Comparison of ENCODE assay signal across 10 cellular contexts in the genomic region with DNA sequence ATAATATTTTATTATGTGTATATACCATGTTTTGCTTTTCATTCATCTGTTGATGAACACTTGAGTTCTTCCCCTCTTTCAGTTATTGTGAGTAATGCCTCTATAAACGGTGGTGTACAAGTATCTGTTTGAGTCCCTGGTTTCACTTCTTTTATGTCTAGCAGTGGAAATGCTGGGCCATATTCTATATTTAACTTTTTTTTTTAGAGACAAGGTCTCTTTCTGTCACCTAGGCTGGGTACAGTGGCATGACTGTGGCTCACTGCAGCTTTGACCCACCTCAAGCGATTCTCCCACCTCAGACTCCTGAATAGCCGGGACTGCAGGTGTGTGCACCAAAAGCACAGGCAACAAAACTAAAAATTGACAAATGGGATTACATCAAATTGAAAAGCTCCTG. TPM values are rescaled to one million over a fixed set of nuclear protein-coding genes. Genes with fewer than 3 reads are reported as not detected.
A peak's percentile ranks its signal among the peaks of the same experiment; 100 is the strongest.
DNase-seq lines count a peak whose midpoint lies in the region; ATAC-seq and TF ChIP-seq lines count a peak whose summit lies in the region.
"Had no signal": no experiment of that assay in that cellular context is flagged by ENCODE, and none has a peak within 500 bp of the region (broad histone marks: within the 10 kb centered on the region; RNA-seq: fewer than 3 reads in every experiment).

No MANE protein-coding gene starts in this region.

- H2AFZ ChIP-seq in SU-DHL-6 (ENCODE audit: low read depth, low read length, severe bottlenecking), result no peak overlapping the region

- no peak overlapping the region for H3K4me3 Mint-ChIP-seq in type B pancreatic cell

- H3K4me3 ChIP-seq in GM08714 (ENCODE audit: low read length), result peak overlapping the region; percentile 60
- no peak overlapping the region for H3K4me3 ChIP-seq in SU-DHL-6 (ENCODE audit: insufficient read depth, low read length, poor library complexity, severe bottlenecking)
- H3K4me3 ChIP-seq in upper lobe of right lung, result no peak overlapping the region

- TF ChIP-seq CTCF in SU-DHL-6 (IDR thresholded peaks at IDR 0.05; ENCODE audit: insufficient read depth, low read length, poor library complexity, severe bottlenecking), result no peak
- no peak for TF ChIP-seq CTCF in upper lobe of right lung (IDR thresholded peaks at IDR 0.05)
- TF ChIP-seq CTCF in type B pancreatic cell (conservative IDR thresholded peaks at IDR 0.05), result no peak

- intact Hi-C loops in upper lobe of right lung (cut with DNase I), result no loop called here

- no peaks in the 10 kb centered on the region for H3K27me3 ChIP-seq in SU-DHL-6 (ENCODE audit: low read length)
- no peaks in the 10 kb centered on the region for H3K27me3 ChIP-seq in upper lobe of right lung

- H3K36me3 ChIP-seq in SU-DHL-6 (ENCODE audit: low read length) (no peaks in the 10 kb centered on the region), upper lobe of right lung (no peaks in the 10 kb centered on the region)

- peak overlapping the region; percentile 48 for H3K4me2 ChIP-seq in SU-DHL-6 (ENCODE audit: low read depth, low read length, poor library complexity, severe bottlenecking)

- peaks cover 4% of the 10 kb centered on the region for H3K36me3 Mint-ChIP-seq in type B pancreatic cell

- H3K9ac ChIP-seq in SU-DHL-6 (ENCODE audit: low read length), result no peak overlapping the region

- H3K9me3 Mint-ChIP-seq in type B pancreatic cell, result no peaks in the 10 kb centered on the region

- peaks cover 7% of the 10 kb centered on the region for H3K4me1 Mint-ChIP-seq in type B pancreatic cell (ENCODE audit: unreplicated experiment)

- peaks cover 29% of the 10 kb centered on the region for H3K79me2 ChIP-seq in SU-DHL-6 (ENCODE audit: insufficient read depth, low read length)

- no peaks in the 10 kb centered on the region for H3K4me1 ChIP-seq in upper lobe of right lung

- no peaks in the 10 kb centered on the region for H3K27me3 Mint-ChIP-seq in type B pancreatic cell

- ATAC-seq in GM19328 (IDR thresholded peaks at IDR 0.05; ENCODE audit: unreplicated experiment) (peak; percentile 82), HG03025 (IDR thresholded peaks at IDR 0.05; ENCODE audit: low FRiP score, unreplicated experiment) (peak; percentile 89), upper lobe of right lung (no peak)

- peaks cover 9% of the 10 kb centered on the region for H3F3A ChIP-seq in SU-DHL-6 (ENCODE audit: insufficient read depth)

- H3K9me3 ChIP-seq in SU-DHL-6 (ENCODE audit: insufficient read depth, low read length), result no peaks in the 10 kb centered on the region
- H3K9me3 ChIP-seq in upper lobe of right lung, result no peaks in the 10 kb centered on the region

- H4K20me1 ChIP-seq in SU-DHL-6 (ENCODE audit: low read depth, low read length), result no peaks in the 10 kb centered on the region

- H3K9me2 ChIP-seq in SU-DHL-6 (replicated peaks; ENCODE audit: insufficient read depth, low read length), result no peaks in the 10 kb centered on the region

- H3K27ac Mint-ChIP-seq in type B pancreatic cell, result no peak overlapping the region

- H3K27ac ChIP-seq in SU-DHL-6 (ENCODE audit: low read depth, low read length) (peak overlapping the region; percentile 53), upper lobe of right lung (no peak overlapping the region)

- no peak for DNase-seq in upper lobe of right lung
- DNase-seq in NCI-H510A (lab: John Stamatoyannopoulos, UW), result no peak
- no peak for DNase-seq in type B pancreatic cell (ENCODE audit: extremely low spot score, unreplicated experiment)
- no peak for DNase-seq in kidney tubule cell (ENCODE audit: low spot score)
- DNase-seq: foreskin melanocyte, SHP77 had no signal

RNA-seq across cellular contexts. Expression of gene GOLM2, which starts 19.9 kb away (rescaled TPM):
- total RNA-seq in upper lobe of right lung (77.7 TPM), type B pancreatic cell (ENCODE audit: low replicate concordance) (65.1 and 68.1 TPM in 2 replicates)
